In the genomic region with DNA sequence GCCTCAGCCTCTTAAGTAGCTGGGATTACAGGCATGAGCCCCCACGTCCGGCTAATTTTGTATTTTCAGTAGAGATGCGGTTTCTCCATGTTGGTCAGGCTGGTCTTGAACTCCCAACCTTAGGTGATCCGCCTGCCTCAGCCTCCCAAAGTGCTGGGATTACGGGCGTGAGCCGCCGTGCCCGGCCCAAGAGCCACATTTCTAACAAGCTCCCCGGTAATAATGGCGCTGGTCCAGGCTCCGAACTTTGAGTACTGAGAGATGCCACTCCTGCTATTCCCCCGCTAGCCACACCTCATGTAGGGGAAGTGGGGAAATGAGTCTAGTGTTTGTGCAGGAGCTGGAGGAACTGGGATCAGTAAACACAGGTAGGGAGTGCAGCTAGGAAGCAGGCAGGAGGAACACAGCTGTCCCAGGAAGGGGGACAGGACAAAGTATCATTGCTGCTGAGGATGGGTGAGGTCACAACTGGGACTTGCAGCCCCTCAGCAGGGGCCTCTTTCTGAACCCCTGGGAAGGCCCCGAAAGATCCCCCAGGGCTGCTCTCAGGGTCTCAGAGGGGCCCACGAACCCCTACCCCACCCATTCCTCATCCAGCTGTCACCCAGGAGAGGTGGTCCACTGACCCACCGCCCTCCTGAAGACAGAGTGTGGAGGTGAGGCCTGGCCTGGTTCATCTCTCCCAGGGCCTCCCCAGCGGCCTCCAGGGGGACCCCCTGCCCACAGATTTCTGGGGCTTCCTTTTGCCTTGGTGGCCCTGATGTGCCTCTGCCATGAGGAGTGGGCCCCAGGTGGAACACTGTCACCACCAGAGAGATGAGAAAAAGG, we compare ENCODE assay signal across 1 cellular context.
TF ChIP-seq lines count a peak whose summit lies in the region.

No MANE protein-coding gene starts in this region.

TF ChIP-seq in GM23338, 12 proteins besides CTCF, POLR2A, EP300 and RAD21 (continued from another document):
- TF ChIP-seq, protein P1, sequence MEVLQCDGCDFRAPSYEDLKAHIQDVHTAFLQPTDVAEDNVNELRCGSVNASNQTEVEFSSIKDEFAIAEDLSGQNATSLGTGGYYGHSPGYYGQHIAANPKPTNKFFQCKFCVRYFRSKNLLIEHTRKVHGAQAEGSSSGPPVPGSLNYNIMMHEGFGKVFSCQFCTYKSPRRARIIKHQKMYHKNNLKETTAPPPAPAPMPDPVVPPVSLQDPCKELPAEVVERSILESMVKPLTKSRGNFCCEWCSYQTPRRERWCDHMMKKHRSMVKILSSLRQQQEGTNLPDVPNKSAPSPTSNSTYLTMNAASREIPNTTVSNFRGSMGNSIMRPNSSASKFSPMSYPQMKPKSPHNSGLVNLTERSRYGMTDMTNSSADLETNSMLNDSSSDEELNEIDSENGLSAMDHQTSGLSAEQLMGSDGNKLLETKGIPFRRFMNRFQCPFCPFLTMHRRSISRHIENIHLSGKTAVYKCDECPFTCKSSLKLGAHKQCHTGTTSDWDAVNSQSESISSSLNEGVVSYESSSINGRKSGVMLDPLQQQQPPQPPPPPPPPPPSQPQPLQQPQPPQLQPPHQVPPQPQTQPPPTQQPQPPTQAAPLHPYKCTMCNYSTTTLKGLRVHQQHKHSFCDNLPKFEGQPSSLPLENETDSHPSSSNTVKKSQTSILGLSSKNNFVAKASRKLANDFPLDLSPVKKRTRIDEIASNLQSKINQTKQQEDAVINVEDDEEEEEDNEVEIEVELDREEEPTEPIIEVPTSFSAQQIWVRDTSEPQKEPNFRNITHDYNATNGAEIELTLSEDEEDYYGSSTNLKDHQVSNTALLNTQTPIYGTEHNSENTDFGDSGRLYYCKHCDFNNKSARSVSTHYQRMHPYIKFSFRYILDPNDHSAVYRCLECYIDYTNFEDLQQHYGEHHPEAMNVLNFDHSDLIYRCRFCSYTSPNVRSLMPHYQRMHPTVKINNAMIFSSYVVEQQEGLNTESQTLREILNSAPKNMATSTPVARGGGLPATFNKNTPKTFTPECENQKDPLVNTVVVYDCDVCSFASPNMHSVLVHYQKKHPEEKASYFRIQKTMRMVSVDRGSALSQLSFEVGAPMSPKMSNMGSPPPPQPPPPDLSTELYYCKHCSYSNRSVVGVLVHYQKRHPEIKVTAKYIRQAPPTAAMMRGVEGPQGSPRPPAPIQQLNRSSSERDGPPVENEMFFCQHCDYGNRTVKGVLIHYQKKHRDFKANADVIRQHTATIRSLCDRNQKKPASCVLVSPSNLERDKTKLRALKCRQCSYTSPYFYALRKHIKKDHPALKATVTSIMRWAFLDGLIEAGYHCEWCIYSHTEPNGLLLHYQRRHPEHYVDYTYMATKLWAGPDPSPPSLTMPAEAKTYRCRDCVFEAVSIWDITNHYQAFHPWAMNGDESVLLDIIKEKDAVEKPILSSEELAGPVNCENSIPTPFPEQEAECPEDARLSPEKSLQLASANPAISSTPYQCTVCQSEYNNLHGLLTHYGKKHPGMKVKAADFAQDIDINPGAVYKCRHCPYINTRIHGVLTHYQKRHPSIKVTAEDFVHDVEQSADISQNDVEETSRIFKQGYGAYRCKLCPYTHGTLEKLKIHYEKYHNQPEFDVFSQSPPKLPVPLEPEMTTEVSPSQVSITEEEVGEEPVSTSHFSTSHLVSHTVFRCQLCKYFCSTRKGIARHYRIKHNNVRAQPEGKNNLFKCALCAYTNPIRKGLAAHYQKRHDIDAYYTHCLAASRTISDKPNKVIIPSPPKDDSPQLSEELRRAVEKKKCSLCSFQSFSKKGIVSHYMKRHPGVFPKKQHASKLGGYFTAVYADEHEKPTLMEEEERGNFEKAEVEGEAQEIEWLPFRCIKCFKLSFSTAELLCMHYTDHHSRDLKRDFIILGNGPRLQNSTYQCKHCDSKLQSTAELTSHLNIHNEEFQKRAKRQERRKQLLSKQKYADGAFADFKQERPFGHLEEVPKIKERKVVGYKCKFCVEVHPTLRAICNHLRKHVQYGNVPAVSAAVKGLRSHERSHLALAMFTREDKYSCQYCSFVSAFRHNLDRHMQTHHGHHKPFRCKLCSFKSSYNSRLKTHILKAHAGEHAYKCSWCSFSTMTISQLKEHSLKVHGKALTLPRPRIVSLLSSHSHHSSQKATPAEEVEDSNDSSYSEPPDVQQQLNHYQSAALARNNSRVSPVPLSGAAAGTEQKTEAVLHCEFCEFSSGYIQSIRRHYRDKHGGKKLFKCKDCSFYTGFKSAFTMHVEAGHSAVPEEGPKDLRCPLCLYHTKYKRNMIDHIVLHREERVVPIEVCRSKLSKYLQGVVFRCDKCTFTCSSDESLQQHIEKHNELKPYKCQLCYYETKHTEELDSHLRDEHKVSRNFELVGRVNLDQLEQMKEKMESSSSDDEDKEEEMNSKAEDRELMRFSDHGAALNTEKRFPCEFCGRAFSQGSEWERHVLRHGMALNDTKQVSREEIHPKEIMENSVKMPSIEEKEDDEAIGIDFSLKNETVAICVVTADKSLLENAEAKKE (CRISPR knock-in tag; IDR thresholded peaks at IDR 0.05) = no peak
- TF ChIP-seq EZH2 (IDR thresholded peaks at IDR 0.05; ENCODE audit: low read depth, unreplicated experiment) (no peak), EZH2phosphoT487 (IDR thresholded peaks at IDR 0.05; ENCODE audit: unreplicated experiment) (no peak), REST (IDR thresholded peaks at IDR 0.05; ENCODE audit: unreplicated experiment) (no peak), CREB1 (CRISPR knock-in tag; IDR thresholded peaks at IDR 0.05; ENCODE audit: low read depth) (no peak), POLR2AphosphoS5 (IDR thresholded peaks at IDR 0.05; ENCODE audit: low read depth) (no peak), ETS1 (IDR thresholded peaks at IDR 0.05) (no peak)
TF ChIP-seq in GM23338: peak in this region for 0.
